18 cellular contexts compared by ENCODE assay signal in the genomic region with DNA sequence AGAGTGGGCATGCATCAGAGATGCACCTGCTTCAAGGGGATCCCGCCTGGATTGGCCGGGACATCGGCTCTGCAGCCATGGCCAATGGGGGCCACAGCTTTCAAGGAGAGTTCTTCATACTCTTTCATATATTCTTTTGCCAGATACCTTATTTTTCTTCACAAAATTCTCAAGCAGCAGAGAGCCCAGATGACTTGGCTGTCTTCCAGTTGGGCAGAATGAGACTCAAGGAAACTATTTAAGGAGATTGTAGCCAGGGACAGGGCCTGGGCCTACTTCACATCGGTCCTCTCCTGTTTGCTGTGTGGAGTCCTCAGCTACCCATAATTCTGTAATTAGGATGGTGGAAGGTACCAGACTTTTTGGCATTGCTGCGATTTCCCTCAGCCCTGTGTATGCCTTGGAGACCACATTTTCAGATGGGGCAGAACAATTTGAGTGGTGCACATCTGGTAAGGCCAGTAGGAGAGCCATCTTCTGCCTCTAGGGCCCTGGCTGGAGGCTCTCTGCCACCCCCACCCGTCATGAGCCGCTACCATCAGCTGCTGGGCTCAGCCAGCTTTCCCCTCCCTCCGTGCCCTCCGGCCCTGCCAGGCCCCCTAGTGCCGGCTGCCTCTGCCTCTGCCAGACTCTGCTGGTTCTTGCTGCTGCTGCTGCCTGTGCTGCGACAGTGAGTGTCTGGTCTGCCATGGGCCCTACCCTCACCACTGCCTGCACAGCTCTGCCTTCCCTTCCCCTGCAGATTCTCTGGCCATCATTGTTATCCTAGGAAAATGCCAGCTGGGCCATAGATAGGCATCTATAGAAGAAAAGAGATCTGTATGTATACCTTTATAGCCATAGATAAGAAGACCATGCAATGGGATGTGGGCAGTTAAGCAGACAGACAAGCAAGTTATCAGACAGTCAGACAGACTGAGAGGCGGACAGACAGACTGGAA. TPM values are rescaled to one million over a fixed set of nuclear protein-coding genes. Genes with fewer than 3 reads are reported as not detected.
DNase-seq lines count a peak whose midpoint lies in the region; ATAC-seq, FAIRE-seq and TF ChIP-seq lines count a peak whose summit lies in the region.
"Had no signal": no experiment of that assay in that cellular context is flagged by ENCODE, and none has a peak within 500 bp of the region (broad histone marks: within the 10 kb centered on the region; RNA-seq: fewer than 3 reads in every experiment).

No MANE protein-coding gene starts in this region.

- H3K4me3 ChIP-seq in GM23248, result no peak overlapping the region
- no peak overlapping the region for H3K4me3 ChIP-seq in ascending aorta
- H3K4me3 ChIP-seq in fibroblast of villous mesenchyme (ENCODE audit: low read depth, low read length), result no peak overlapping the region
- no peak overlapping the region for H3K4me3 ChIP-seq in kidney (ENCODE audit: low read length in 2 of 2)
- H3K4me3 ChIP-seq: BLaER1 had no signal

- no peak overlapping the region for H2AFZ ChIP-seq in GM23248
- H2AFZ ChIP-seq: parathyroid adenoma had no signal

- H3K9ac ChIP-seq in GM23248 (no peak overlapping the region), kidney (ENCODE audit: low read length in 2 of 2) (no peak overlapping the region)
- H3K9ac ChIP-seq: BLaER1, parathyroid adenoma had no signal

- WGBS in GM23248 (ENCODE audit: low coverage in 1 of 2, low lambda C conversion rate in 2 of 2, missing lambda C conversion rate in 2 of 2), 2 experiments, result 82 to 84% methylated on average over 9 to 12 of the region's 12 CpGs

- H3K36me3 ChIP-seq in GM23248 (ENCODE audit: low read depth) (no peaks in the 10 kb centered on the region), ascending aorta (no peaks in the 10 kb centered on the region), kidney (ENCODE audit: control insufficient read depth in 1 of 2, insufficient read depth in 2 of 2, low read length in 2 of 2) (no peaks in the 10 kb centered on the region)
- H3K36me3 ChIP-seq: BLaER1 had no signal

- H3K79me2 ChIP-seq in GM23248 (ENCODE audit: insufficient read depth), result no peaks in the 10 kb centered on the region
- H3K79me2 ChIP-seq: parathyroid adenoma had no signal

- no peak for FAIRE-seq in kidney (lab: Jason Lieb, UNC)
- FAIRE-seq: small intestine, TTC549 had no signal

- H3K27me3 ChIP-seq in GM23248 (replicated peaks; ENCODE audit: insufficient read depth) (no peaks in the 10 kb centered on the region), ascending aorta (no peaks in the 10 kb centered on the region)
- H3K27me3 ChIP-seq: BLaER1 had no signal

- H3K4me1 ChIP-seq in GM23248 (ENCODE audit: insufficient read depth) (no peaks in the 10 kb centered on the region), ascending aorta (peaks cover 19 to 28% of the 10 kb centered on the region in 2 donors), kidney (ENCODE audit: control insufficient read depth in 1 of 2, insufficient read depth in 1 of 2, low read depth in 1 of 2, low read length in 2 of 2) (no peaks in the 10 kb centered on the region)
- H3K4me1 ChIP-seq: parathyroid adenoma had no signal

- TF ChIP-seq CTCF in ascending aorta (IDR thresholded peaks at IDR 0.05) (peak in 1 of 3 experiments; percentile 17), fibroblast of villous mesenchyme (IDR thresholded peaks at IDR 0.05; ENCODE audit: insufficient read depth, low read depth, low read length) (no peak), kidney (IDR thresholded peaks at IDR 0.05; ENCODE audit: borderline replicate concordance, extremely low read depth, insufficient read depth) (no peak)

- H4K20me1 ChIP-seq in GM23248 (ENCODE audit: insufficient read depth), result no peaks in the 10 kb centered on the region
- H4K20me1 ChIP-seq: BLaER1 had no signal

- intact Hi-C loops in ascending aorta (cut with DNase I) (loop anchor here (10.0 kb wide), 1 partner anchor 222 kb away; the partner anchor contains the start of gene AP3S2), kidney (cut with DNase I) (no loop called here)

- H3K27ac ChIP-seq in GM23248 (no peak overlapping the region), ascending aorta (peak overlapping the region; percentile 89 to 92), temporal lobe (ENCODE audit: low read depth, low read length) (peak overlapping the region; percentile 38), kidney (ENCODE audit: low read depth in 2 of 2, low read length in 2 of 2) (no peak overlapping the region)
- H3K27ac ChIP-seq: BLaER1, parathyroid adenoma had no signal

- no peaks in the 10 kb centered on the region for H3K9me3 ChIP-seq in GM23248 (ENCODE audit: low read depth)
- no peaks in the 10 kb centered on the region for H3K9me3 ChIP-seq in ascending aorta
- no peaks in the 10 kb centered on the region for H3K9me3 ChIP-seq in kidney (ENCODE audit: control insufficient read depth in 1 of 2, low read length in 2 of 2)
- H3K9me3 ChIP-seq: BLaER1 had no signal

- in situ Hi-C loops in GM23248 (cut with MboI), result no loop called here

- DNase-seq in GM23248, result peak; percentile 70
- peak in 1 of 2 donors; percentile 86 for DNase-seq in ascending aorta (ENCODE audit: low spot score in 2 of 2)
- peak; percentile 16 for DNase-seq in fibroblast of villous mesenchyme (ENCODE audit: low read depth)
- DNase-seq in kidney, result no peak
- no peak for DNase-seq in NCI-H128 (lab: John Stamatoyannopoulos, UW; ENCODE audit: unreplicated experiment)
- no peak for DNase-seq in NCI-H510A treated with DMSO at 0.1 percent for 48 hours (lab: John Stamatoyannopoulos, UW)
- DNase-seq: DMS153; left cardiac atrium; small intestine; stimulated activated naive CD4-positive, alpha-beta T cell treated with Interleukin-2 at 50 U/mL for 16 hours had no signal

- H3F3A ChIP-seq in GM23248 (ENCODE audit: insufficient read depth), result no peaks in the 10 kb centered on the region

- ATAC-seq in HG02884 (IDR thresholded peaks at IDR 0.05; ENCODE audit: unreplicated experiment), result no peak

- no peak overlapping the region for H3K4me2 ChIP-seq in GM23248 (ENCODE audit: unreplicated experiment)
- H3K4me2 ChIP-seq: BLaER1 had no signal

- H3K9me2 ChIP-seq in GM23248 (ENCODE audit: insufficient read depth), result no peaks in the 10 kb centered on the region

RNA-seq across cellular contexts. Expression of gene PLIN1, which starts 6.7 kb away (rescaled TPM):
- total RNA-seq in GM23248 (2014; rRNA removed; shearing (Covaris generic)), result not detected in 2 replicates
- polyA plus RNA-seq in GM23248 (2016; fragmentation: Nextera tagmentation; extraction: Ambion mirVana), result not detected in 2 replicates
- 39.3 TPM for total RNA-seq in ascending aorta
- under 0.01 and 0.43 TPM in 2 replicates for total RNA-seq in fibroblast of villous mesenchyme
- under 0.01 TPM for total RNA-seq in temporal lobe
- total RNA-seq in kidney, result 2.1 TPM
- 0.86 TPM for polyA plus RNA-seq in kidney (ENCODE audit: insufficient read depth, low read depth, low replicate concordance)

RNA-seq across cellular contexts. Expression of gene KIF7, which starts 17.2 kb away (rescaled TPM):
- 25.4 and 30.0 TPM in 2 replicates for total RNA-seq in GM23248 (2014; rRNA removed; shearing (Covaris generic))
- 6.9 and 7.2 TPM in 2 replicates for polyA plus RNA-seq in GM23248 (2016; fragmentation: Nextera tagmentation; extraction: Ambion mirVana)
- total RNA-seq in ascending aorta, result 39.1 TPM
- 12.2 and 13.4 TPM in 2 replicates for total RNA-seq in fibroblast of villous mesenchyme
- 4.4 TPM for total RNA-seq in temporal lobe
- total RNA-seq in kidney, result 4.2 TPM
- 1.4 TPM for polyA plus RNA-seq in kidney (ENCODE audit: insufficient read depth, low read depth, low replicate concordance)

RNA-seq across cellular contexts. Expression of gene PEX11A, which starts 18.1 kb away (rescaled TPM):
- 5.4 and 11.5 TPM in 2 replicates for total RNA-seq in GM23248 (2014; rRNA removed; shearing (Covaris generic))
- polyA plus RNA-seq in GM23248 (2016; fragmentation: Nextera tagmentation; extraction: Ambion mirVana) (5.3 and 6.1 TPM in 2 replicates), kidney (ENCODE audit: insufficient read depth, low read depth, low replicate concordance) (13.7 TPM)
- total RNA-seq in ascending aorta (34.2 TPM), fibroblast of villous mesenchyme (3.9 and 8.2 TPM in 2 replicates), temporal lobe (7.9 TPM), kidney (7.7 TPM)

RNA-seq across cellular contexts. Expression of gene WDR93, which starts 18.1 kb away (rescaled TPM):
- total RNA-seq in GM23248 (2014; rRNA removed; shearing (Covaris generic)), result not detected in 2 replicates
- polyA plus RNA-seq in GM23248 (2016; fragmentation: Nextera tagmentation; extraction: Ambion mirVana) (0.10 TPM in 1 of 2 replicates, not detected in the other), kidney (ENCODE audit: insufficient read depth, low read depth, low replicate concordance) (1.2 TPM)
- total RNA-seq in ascending aorta (not detected), fibroblast of villous mesenchyme (under 0.01 TPM in 1 of 2 replicates, not detected in the other), temporal lobe (0.25 TPM), kidney (2.5 TPM)
- total RNA-seq: activated CD4-positive, alpha-beta memory T cell treated with anti-CD3 and anti-CD28 coated beads for 36 hours; activated naive CD8-positive, alpha-beta T cell treated with anti-CD3 and anti-CD28 coated beads, Interleukin-2, amount 10 ng/mL, durations not matched to agents 7 days and 5 days; epithelial cell of proximal tubule; left cardiac atrium had no signal

Comparison
In these comparisons a context has a peak if more than half of its experiments do, and no peak if none do; other contexts are left out.
1. DNase-seq: peak in GM23248 (single experiment) and fibroblast of villous mesenchyme (single experiment); none in kidney (single experiment), NCI-H128 (single experiment) and NCI-H510A treated with DMSO at 0.1 percent for 48 hours (single experiment).
2. H3K27ac ChIP-seq: peak in ascending aorta (2 of 2) and temporal lobe (single experiment); none in GM23248 (single experiment) and kidney (0 of 2).
3. RNA of gene PLIN1, which starts 6.7 kb away (total RNA-seq): 39.3 TPM in ascending aorta (single experiment); 2.1 TPM in kidney (single experiment), under 0.01 to 0.43 TPM in fibroblast of villous mesenchyme, not detected in GM23248 and under 0.01 TPM in temporal lobe (single experiment); every median in the first group is over 10 times any median in the second.